Comparison of ENCODE assay signal across 9 cellular contexts in the genomic region with DNA sequence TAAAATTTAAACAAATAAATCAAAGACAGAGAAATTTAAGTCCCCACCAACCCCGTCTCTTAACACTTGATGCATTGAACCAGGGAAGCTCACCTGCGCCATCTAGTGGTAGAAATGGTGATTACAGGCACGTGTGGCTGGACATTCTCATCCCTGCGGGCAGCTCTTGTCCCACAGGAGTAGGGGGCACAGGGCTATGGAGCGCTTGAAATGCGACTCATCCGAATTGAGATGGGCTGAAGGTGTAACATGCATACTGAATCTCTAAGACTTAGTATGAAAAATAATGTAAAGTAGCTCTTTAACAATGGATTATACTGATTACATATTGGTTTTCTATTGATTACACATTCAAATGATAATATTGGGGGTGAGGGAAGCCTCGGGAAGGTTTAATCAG. TPM values are rescaled to one million over a fixed set of nuclear protein-coding genes. Genes with fewer than 3 reads are reported as not detected.
A peak's percentile ranks its signal among the peaks of the same experiment; 100 is the strongest.
DNase-seq lines count a peak whose midpoint lies in the region; ATAC-seq and TF ChIP-seq lines count a peak whose summit lies in the region.
"Had no signal": no experiment of that assay in that cellular context is flagged by ENCODE, and none has a peak within 500 bp of the region (broad histone marks: within the 10 kb centered on the region; RNA-seq: fewer than 3 reads in every experiment).

No MANE protein-coding gene starts in this region.

- no peaks in the 10 kb centered on the region for H3F3A ChIP-seq in OCI-LY1 (ENCODE audit: insufficient read depth, low read length)

- no peak overlapping the region for H3K4me3 ChIP-seq in HEK293 (ENCODE audit: low read depth, low read length)
- H3K4me3 ChIP-seq in OCI-LY1 (ENCODE audit: low read depth, low read length, poor library complexity, severe bottlenecking): no peak overlapping the region
- no peak overlapping the region for H3K4me3 ChIP-seq in epithelial cell of esophagus (ENCODE audit: low read length)

- no peaks in the 10 kb centered on the region for H3K4me1 Mint-ChIP-seq in naive B cell
- H3K4me1 Mint-ChIP-seq in stimulated activated naive CD8-positive, alpha-beta T cell treated with anti-CD3 and anti-CD28 coated beads, Interleukin-15, amount 100 ng/mL, for 72 hours: no peaks in the 10 kb centered on the region

- no peaks in the 10 kb centered on the region for H3K36me3 ChIP-seq in HEK293 (ENCODE audit: control insufficient read depth in 2 of 2, insufficient read depth in 1 of 2, low read length in 2 of 2)
- H3K36me3 ChIP-seq in OCI-LY1 (ENCODE audit: insufficient read depth, low read length): no peaks in the 10 kb centered on the region

- peak; percentile 72 for TF ChIP-seq CTCF in HEK293 (tag by site-specific recombination; IDR thresholded peaks at IDR 0.05)
- peak; percentile 70 for TF ChIP-seq CTCF in OCI-LY1 (IDR thresholded peaks at IDR 0.05; ENCODE audit: low read length)
- peak; percentile 97 for TF ChIP-seq CTCF in epithelial cell of esophagus (IDR thresholded peaks at IDR 0.05; ENCODE audit: insufficient read depth, low read depth, low read length, missing control alignments)

- no peaks in the 10 kb centered on the region for H3K9me2 ChIP-seq in OCI-LY1 (ENCODE audit: low read depth, low read length)

- no peaks in the 10 kb centered on the region for H3K4me1 ChIP-seq in HEK293 (ENCODE audit: control insufficient read depth, insufficient read depth, low read length)
- peaks cover 18% of the 10 kb centered on the region for H3K4me1 ChIP-seq in OCI-LY1 (ENCODE audit: insufficient read depth, low read length, severe bottlenecking)

- H3K9me3 ChIP-seq in HEK293 (ENCODE audit: control insufficient read depth, insufficient read depth, low read depth, low read length) (no peaks in the 10 kb centered on the region), OCI-LY1 (ENCODE audit: low read length) (no peaks in the 10 kb centered on the region)

- no peak overlapping the region for H3K9ac ChIP-seq in OCI-LY1 (ENCODE audit: low read length)

- POLR2A ChIA-PET in HEK293 (lab: Yijun Ruan, JAX): no interaction called here

- no peak overlapping the region for H3K4me2 ChIP-seq in OCI-LY1 (ENCODE audit: low read length)

- H3K79me2 ChIP-seq in OCI-LY1 (ENCODE audit: insufficient read depth, low read length): no peaks in the 10 kb centered on the region

- H3K9me3 Mint-ChIP-seq in naive B cell: no peaks in the 10 kb centered on the region
- H3K9me3 Mint-ChIP-seq in stimulated activated naive CD8-positive, alpha-beta T cell treated with anti-CD3 and anti-CD28 coated beads, Interleukin-15, amount 100 ng/mL, for 72 hours: no peaks in the 10 kb centered on the region
- H3K9me3 Mint-ChIP-seq: IgD-negative memory B cell had no signal

- peak; percentile 83 for DNase-seq in CD1c-positive myeloid dendritic cell (ENCODE audit: extremely low spot score)
- peak; percentile 33 for DNase-seq in activated CD8-positive, alpha-beta memory T cell treated with anti-CD3 and anti-CD28 coated beads, Interleukin-2, amount 50 U/mL, for 24 hours (ENCODE audit: extremely low read depth)
- DNase-seq in epithelial cell of esophagus (ENCODE audit: low read depth): peak; percentile 67
- peak; percentile 50 for DNase-seq in naive B cell
- peak; percentile 65 to 68 for DNase-seq in stimulated activated naive CD8-positive, alpha-beta T cell treated with anti-CD3 and anti-CD28 coated beads, Interleukin-15, amount 100 ng/mL, for 72 hours

- H3K4me3 Mint-ChIP-seq in naive B cell: no peak overlapping the region
- no peak overlapping the region for H3K4me3 Mint-ChIP-seq in stimulated activated naive CD8-positive, alpha-beta T cell treated with anti-CD3 and anti-CD28 coated beads, Interleukin-15, amount 100 ng/mL, for 72 hours
- H3K4me3 Mint-ChIP-seq: IgD-negative memory B cell had no signal

- H3K27me3 Mint-ChIP-seq in naive B cell: peaks cover 8 to 12% (median 9%) of the 10 kb centered on the region in 3 donors
- no peaks in the 10 kb centered on the region for H3K27me3 Mint-ChIP-seq in stimulated activated naive CD8-positive, alpha-beta T cell treated with anti-CD3 and anti-CD28 coated beads, Interleukin-15, amount 100 ng/mL, for 72 hours
- H3K27me3 Mint-ChIP-seq: IgD-negative memory B cell had no signal

- no peaks in the 10 kb centered on the region for H4K20me1 ChIP-seq in OCI-LY1 (ENCODE audit: insufficient read depth, low read length)

- H3K27me3 ChIP-seq in OCI-LY1 (ENCODE audit: insufficient read depth, low read length): no peaks in the 10 kb centered on the region

- CTCF ChIA-PET in HEK293 (lab: Yijun Ruan, JAX): interaction anchor here (0.6 to 8.8 kb wide), 70 partner anchors 9 to 1209 kb away, joined by 3 to 188 read pairs (median 5); no protein-coding TSS in a partner anchor

- no peak overlapping the region for H2AFZ ChIP-seq in OCI-LY1 (ENCODE audit: low read length)

- no peak overlapping the region for H3K27ac Mint-ChIP-seq in naive B cell
- no peak overlapping the region for H3K27ac Mint-ChIP-seq in stimulated activated naive CD8-positive, alpha-beta T cell treated with anti-CD3 and anti-CD28 coated beads, Interleukin-15, amount 100 ng/mL, for 72 hours
- H3K27ac Mint-ChIP-seq: IgD-negative memory B cell had no signal

- H3K36me3 Mint-ChIP-seq in naive B cell: no peaks in the 10 kb centered on the region

- ATAC-seq in naive B cell (ENCODE audit: low read depth in 2 of 2): peak in 1 of 2 donors; percentile 44
- peak; percentile 71 for ATAC-seq in stimulated activated naive CD8-positive, alpha-beta T cell treated with anti-CD3 and anti-CD28 coated beads, Interleukin-15, amount 100 ng/mL, for 72 hours
- ATAC-seq in GM18873 (IDR thresholded peaks at IDR 0.05; ENCODE audit: low FRiP score, unreplicated experiment): no peak

- H3K27ac ChIP-seq in HEK293 (ENCODE audit: extremely low read depth, low read depth, low read length) (no peak overlapping the region), OCI-LY1 (ENCODE audit: low read depth, low read length, poor library complexity, severe bottlenecking) (no peak overlapping the region)

TF ChIP-seq in HEK293, 187 proteins besides CTCF, POLR2A, EP300 and RAD21:
- TF ChIP-seq SCRT2 (tag by site-specific recombination; IDR thresholded peaks at IDR 0.05) (peak; percentile 82), ZNF571 (tag by site-specific recombination; IDR thresholded peaks at IDR 0.05) (no peak), ZNF654 (tag by site-specific recombination; IDR thresholded peaks at IDR 0.05; ENCODE audit: low read depth) (peak; percentile 87)

RNA-seq across cellular contexts. Expression of gene SLIT1, which starts 24.8 kb away (rescaled TPM):
- under 1 TPM in 2 of 6 donors, not detected in 4; 0.07 to 0.08 TPM for polyA plus RNA-seq in naive B cell (ENCODE audit: low read depth in 6 of 6)
- polyA plus RNA-seq: IgD-negative memory B cell had no signal

Comparison
In these comparisons a context has a peak if more than half of its experiments do, and no peak if none do; other contexts are left out.
1. DNase-seq: peak in every context shown above with its lines; median percentile 83 in CD1c-positive myeloid dendritic cell; 67 in epithelial cell of esophagus; 66 in stimulated activated naive CD8-positive, alpha-beta T cell treated with anti-CD3 and anti-CD28 coated beads, Interleukin-15, amount 100 ng/mL, for 72 hours; 50 in naive B cell; 33 in activated CD8-positive, alpha-beta memory T cell treated with anti-CD3 and anti-CD28 coated beads, Interleukin-2, amount 50 U/mL, for 24 hours.